Comparison of ENCODE assay signal across 8 cellular contexts in the genomic region with DNA sequence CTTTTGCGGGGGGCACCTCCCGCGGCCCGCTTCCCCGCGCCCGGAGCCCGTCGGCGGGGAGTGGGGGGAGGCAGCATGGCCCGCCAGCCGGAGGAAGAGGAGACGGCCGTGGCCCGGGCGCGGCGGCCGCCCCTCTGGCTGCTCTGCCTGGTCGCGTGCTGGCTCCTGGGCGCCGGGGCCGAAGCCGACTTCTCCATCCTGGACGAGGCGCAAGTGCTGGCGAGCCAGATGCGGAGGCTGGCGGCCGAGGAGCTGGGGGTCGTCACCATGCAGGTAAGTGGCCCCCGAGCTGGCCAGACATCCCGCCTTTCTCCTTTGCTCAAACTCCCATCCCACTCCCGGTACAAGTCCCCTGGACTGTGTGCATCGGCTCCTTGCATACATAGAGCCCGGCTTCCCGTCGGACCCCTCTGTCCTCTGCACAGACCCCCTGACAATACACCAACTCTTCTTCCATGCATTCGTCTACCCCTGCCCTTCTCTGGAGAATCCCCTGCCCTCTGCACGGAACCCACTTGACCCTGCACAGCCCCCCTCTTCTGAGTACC. TPM values are rescaled to one million over a fixed set of nuclear protein-coding genes. Genes with fewer than 3 reads are reported as not detected.
A peak's percentile ranks its signal among the peaks of the same experiment; 100 is the strongest.
DNase-seq lines count a peak whose midpoint lies in the region; ATAC-seq and TF ChIP-seq lines count a peak whose summit lies in the region.

No MANE protein-coding gene starts in this region.

- no peak for TF ChIP-seq CTCF in right atrium auricular region (IDR thresholded peaks at IDR 0.05)

- H3K4me1 ChIP-seq in CD4-positive, CD25-positive, alpha-beta regulatory T cell (ENCODE audit: control insufficient read depth, insufficient read depth, low read length, poor library complexity, severe bottlenecking): peaks cover 10% of the 10 kb centered on the region
- H3K4me1 ChIP-seq in right atrium auricular region (peaks cover 0 to 41% of the 10 kb centered on the region in 2 donors), rectal smooth muscle tissue (ENCODE audit: control insufficient read depth, insufficient read depth, low read length) (peaks cover 7% of the 10 kb centered on the region)

- H3K27me3 ChIP-seq in CD4-positive, CD25-positive, alpha-beta regulatory T cell (ENCODE audit: control insufficient read depth, insufficient read depth, low read length): peaks cover 39% of the 10 kb centered on the region
- H3K27me3 ChIP-seq in right atrium auricular region (no peaks in the 10 kb centered on the region), rectal smooth muscle tissue (ENCODE audit: control insufficient read depth, insufficient read depth, low read length) (peaks cover 9% of the 10 kb centered on the region)

- H3K36me3 Mint-ChIP-seq in CD4-positive, CD25-positive, alpha-beta regulatory T cell: peaks cover 3% of the 10 kb centered on the region
- no peaks in the 10 kb centered on the region for H3K36me3 Mint-ChIP-seq in activated T-helper 17 cell treated with anti-CD3 and anti-CD28 coated beads, Interleukin-2, amount 50 U/mL, for 72 hours (ENCODE audit: low read depth)

- no peaks in the 10 kb centered on the region for H3K9me3 ChIP-seq in CD4-positive, CD25-positive, alpha-beta regulatory T cell (ENCODE audit: control insufficient read depth in 2 of 2, low read length in 2 of 2)
- no peaks in the 10 kb centered on the region for H3K9me3 ChIP-seq in right atrium auricular region

- peaks cover 0 to 14% (median 3%) of the 10 kb centered on the region in 4 donors for H3K4me1 Mint-ChIP-seq in CD4-positive, CD25-positive, alpha-beta regulatory T cell
- peaks cover 9% of the 10 kb centered on the region for H3K4me1 Mint-ChIP-seq in activated T-helper 17 cell treated with anti-CD3 and anti-CD28 coated beads, Interleukin-2, amount 50 U/mL, for 72 hours

- peak overlapping the region in 3 of 4 donors; percentile 71 to 91 (median 90) for H3K4me3 Mint-ChIP-seq in CD4-positive, CD25-positive, alpha-beta regulatory T cell
- H3K4me3 Mint-ChIP-seq in activated T-helper 17 cell treated with anti-CD3 and anti-CD28 coated beads, Interleukin-2, amount 50 U/mL, for 72 hours: peak overlapping the region; percentile 75

- H3K27ac Mint-ChIP-seq in CD4-positive, CD25-positive, alpha-beta regulatory T cell: no peak overlapping the region
- no peak overlapping the region for H3K27ac Mint-ChIP-seq in activated T-helper 17 cell treated with anti-CD3 and anti-CD28 coated beads, Interleukin-2, amount 50 U/mL, for 72 hours

- H3K27me3 Mint-ChIP-seq in CD4-positive, CD25-positive, alpha-beta regulatory T cell: peaks cover 61% of the 10 kb centered on the region
- peaks cover 54% of the 10 kb centered on the region for H3K27me3 Mint-ChIP-seq in activated T-helper 17 cell treated with anti-CD3 and anti-CD28 coated beads, Interleukin-2, amount 50 U/mL, for 72 hours

- H3K9me3 Mint-ChIP-seq in CD4-positive, CD25-positive, alpha-beta regulatory T cell: no peaks in the 10 kb centered on the region
- no peaks in the 10 kb centered on the region for H3K9me3 Mint-ChIP-seq in activated T-helper 17 cell treated with anti-CD3 and anti-CD28 coated beads, Interleukin-2, amount 50 U/mL, for 72 hours

- H3K27ac ChIP-seq in CD4-positive, CD25-positive, alpha-beta regulatory T cell (ENCODE audit: insufficient read depth, low read length, poor library complexity, severe bottlenecking): no peak overlapping the region
- peak overlapping the region; percentile 79 for H3K27ac ChIP-seq in right atrium auricular region
- no peak overlapping the region for H3K27ac ChIP-seq in rectal smooth muscle tissue (ENCODE audit: low read depth, low read length)

- no peak overlapping the region for H3K4me3 ChIP-seq in CD4-positive, CD25-positive, alpha-beta regulatory T cell (ENCODE audit: low read depth, low read length)
- H3K4me3 ChIP-seq in right atrium auricular region (peak overlapping the region; percentile 61 to 76), rectal smooth muscle tissue (ENCODE audit: low read length) (peak overlapping the region; percentile 76)

- H3K36me3 ChIP-seq in CD4-positive, CD25-positive, alpha-beta regulatory T cell (ENCODE audit: control insufficient read depth, insufficient read depth, low read length): no peaks in the 10 kb centered on the region
- H3K36me3 ChIP-seq in right atrium auricular region: no peaks in the 10 kb centered on the region
- H3K36me3 ChIP-seq in rectal smooth muscle tissue (ENCODE audit: control insufficient read depth, insufficient read depth, low read length): no peaks in the 10 kb centered on the region

- no peak for DNase-seq in CD4-positive, CD25-positive, alpha-beta regulatory T cell
- DNase-seq in HT1080 (ENCODE audit: low read depth): peak; percentile 13
- DNase-seq in right atrium auricular region (ENCODE audit: low spot score): no peak
- DNase-seq in hippocampal formation (lab: John Stamatoyannopoulos, UW): no peak

- ATAC-seq in CD4-positive, CD25-positive, alpha-beta regulatory T cell (ENCODE audit: low read depth in 2 of 2): no peak
- ATAC-seq in GM19324 (IDR thresholded peaks at IDR 0.05; ENCODE audit: low FRiP score, unreplicated experiment) (peak; percentile 20), HG03439 (IDR thresholded peaks at IDR 0.05; ENCODE audit: unreplicated experiment) (no peak)
- peak; percentile 25 for ATAC-seq in activated T-helper 17 cell treated with anti-CD3 and anti-CD28 coated beads, Interleukin-2, amount 50 U/mL, for 72 hours (replicated peaks)

- H3K9ac ChIP-seq in rectal smooth muscle tissue (ENCODE audit: low read length): no peak overlapping the region

RNA-seq across cellular contexts. Expression of a gene that starts 0.8 kb away (rescaled TPM):
- total RNA-seq in CD4-positive, CD25-positive, alpha-beta regulatory T cell: 0.22 TPM
- polyA plus RNA-seq in CD4-positive, CD25-positive, alpha-beta regulatory T cell: under 1 TPM in 3 of 4 donors, not detected in 1; 0.24 to 0.46 (median 0.30) TPM
- 6.0 and 6.8 TPM in 2 replicates for total RNA-seq in HT1080 (2014; rRNA removed; shearing (Covaris generic))
- 6.0 and 6.6 TPM in 2 replicates for polyA plus RNA-seq in HT1080 (2015; cell fraction: cytosol; rRNA removed)
- 12.1 and 12.5 TPM in 2 replicates for polyA plus RNA-seq in HT1080 (2015; cell fraction: nucleus; rRNA removed)
- under 1 TPM in 1 of 2 donors, not detected in 1; 0.06 TPM for total RNA-seq in activated T-helper 17 cell treated with anti-CD3 and anti-CD28 coated beads, Interleukin-2, amount 50 U/mL, for 72 hours
- total RNA-seq in right atrium auricular region: 1 to 10 TPM; 3.1 to 8.5 TPM

Comparison
In these comparisons a context has a peak if more than half of its experiments do, and no peak if none do; other contexts are left out.
1. ATAC-seq: peak in GM19324 (single experiment) and activated T-helper 17 cell treated with anti-CD3 and anti-CD28 coated beads, Interleukin-2, amount 50 U/mL, for 72 hours (single experiment); none in CD4-positive, CD25-positive, alpha-beta regulatory T cell (0 of 2) and HG03439 (single experiment).
2. H3K27ac ChIP-seq: peak in right atrium auricular region (2 of 2); none in CD4-positive, CD25-positive, alpha-beta regulatory T cell (single experiment) and rectal smooth muscle tissue (single experiment).